8 cellular contexts compared by ENCODE assay signal in the genomic region with DNA sequence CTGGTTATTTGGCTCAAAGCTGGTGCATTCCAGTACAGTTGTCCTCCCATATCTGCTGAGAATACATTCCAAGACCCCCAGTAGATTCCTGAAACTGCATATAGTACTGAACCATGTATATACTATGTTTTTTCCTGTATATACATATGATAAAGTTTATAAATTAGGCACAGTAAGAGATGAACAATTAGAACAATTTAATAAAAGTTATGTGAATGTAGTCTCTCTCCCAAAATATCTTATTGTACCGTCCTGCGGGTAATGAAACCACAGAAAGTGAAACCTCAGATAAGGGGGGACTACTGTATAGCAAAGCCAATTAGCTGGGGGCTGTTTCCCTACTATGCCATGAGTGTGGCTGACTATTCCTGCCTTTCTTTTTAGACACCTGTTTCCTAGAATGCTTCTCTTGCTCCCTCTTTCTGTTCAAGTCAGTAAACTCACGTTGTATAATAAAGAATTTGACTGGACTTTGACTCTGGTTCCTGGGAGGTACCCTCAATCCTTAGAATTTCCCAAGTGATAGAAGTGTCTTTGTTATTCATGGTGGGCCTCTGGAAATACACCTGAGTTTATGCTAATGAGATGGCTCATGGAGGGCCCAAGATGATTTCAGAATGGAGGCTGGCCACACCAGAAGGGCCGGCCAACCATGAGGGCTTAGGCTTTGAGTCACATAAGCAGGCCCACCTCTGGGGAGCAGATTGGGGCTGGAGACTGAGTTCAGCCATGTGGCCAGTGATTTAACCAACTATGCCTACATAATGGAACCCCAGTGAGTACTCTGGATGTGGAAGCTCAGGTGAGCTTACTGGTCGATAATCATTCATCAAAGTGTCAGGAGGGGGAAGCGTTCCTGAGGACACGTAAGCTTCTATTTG. TPM values are rescaled to one million over a fixed set of nuclear protein-coding genes. Genes with fewer than 3 reads are reported as not detected.
A peak's percentile ranks its signal among the peaks of the same experiment; 100 is the strongest.
DNase-seq lines count a peak whose midpoint lies in the region; ATAC-seq, FAIRE-seq and TF ChIP-seq lines count a peak whose summit lies in the region.

No MANE protein-coding gene starts in this region.

- peak overlapping the region; percentile 38 for H2AFZ ChIP-seq in neuron (ENCODE audit: low read depth, low read length)

- no peaks in the 10 kb centered on the region for H3K9me3 Mint-ChIP-seq in dendritic cell treated with granulocyte-macrophage colony-stimulating factor and Interleukin-4, amounts not matched to agents 40 ng/mL and 50 ng/mL, for 4 days

- H3K4me1 ChIP-seq in neuron (ENCODE audit: insufficient read depth, low read length) (peaks cover 18% of the 10 kb centered on the region), aorta (ENCODE audit: control insufficient read depth in 1 of 2, insufficient read depth in 2 of 2, low read length in 2 of 2) (no peaks in the 10 kb centered on the region)

- H3K9me3 ChIP-seq in neuron (ENCODE audit: low read length) (no peaks in the 10 kb centered on the region), aorta (ENCODE audit: control insufficient read depth, low read length) (no peaks in the 10 kb centered on the region)

- H3K4me1 Mint-ChIP-seq in dendritic cell treated with granulocyte-macrophage colony-stimulating factor and Interleukin-4, amounts not matched to agents 40 ng/mL and 50 ng/mL, for 4 days (ENCODE audit: low read depth), result peaks cover 13% of the 10 kb centered on the region

- H3K4me3 ChIP-seq in GM12865 (ENCODE audit: low read depth, low read length) (peak overlapping the region; percentile 77), neuron (ENCODE audit: low read length) (peak overlapping the region; percentile 66), aorta (ENCODE audit: low read length in 2 of 2) (peak overlapping the region in 1 of 2 donors; percentile 74)

- no peak for TF ChIP-seq CTCF in GM12865 (IDR thresholded peaks at IDR 0.05; ENCODE audit: insufficient read depth, low read depth, low read length, missing control alignments)

- H3K4me3 Mint-ChIP-seq in dendritic cell treated with granulocyte-macrophage colony-stimulating factor and Interleukin-4, amounts not matched to agents 40 ng/mL and 50 ng/mL, for 4 days, result peak overlapping the region; percentile 87

- peak overlapping the region in 1 of 2 donors; percentile 88 for H3K27ac ChIP-seq in aorta (ENCODE audit: low read depth in 1 of 2, low read length in 2 of 2)

- no peak for FAIRE-seq in frontal cortex (lab: Jason Lieb, UNC)

- H3K27me3 ChIP-seq in neuron (ENCODE audit: insufficient read depth, low read length) (no peaks in the 10 kb centered on the region), aorta (ENCODE audit: control insufficient read depth in 1 of 2, insufficient read depth in 2 of 2, low read length in 1 of 2) (no peaks in the 10 kb centered on the region)

- peaks cover 20% of the 10 kb centered on the region for H3K36me3 Mint-ChIP-seq in dendritic cell treated with granulocyte-macrophage colony-stimulating factor and Interleukin-4, amounts not matched to agents 40 ng/mL and 50 ng/mL, for 4 days (ENCODE audit: low read depth)

- intact Hi-C loops in dendritic cell treated with granulocyte-macrophage colony-stimulating factor and Interleukin-4, amounts not matched to agents 40 ng/mL and 50 ng/mL, for 4 days (cut with micrococcal nuclease), result loop anchor here (1.0 to 10.0 kb wide), 3 partner anchors 37 to 370 kb away; a partner anchor contains a TSS
- intact Hi-C loops in aorta (cut with DNase I), result loop anchor here (5.0 to 10.0 kb wide), 4 partner anchors 37 to 750 kb away; a partner anchor contains a TSS

- peak overlapping the region; percentile 93 for H3K27ac Mint-ChIP-seq in dendritic cell treated with granulocyte-macrophage colony-stimulating factor and Interleukin-4, amounts not matched to agents 40 ng/mL and 50 ng/mL, for 4 days

- DNase-seq in GM12865 (ENCODE audit: low read depth) (peak; percentile 26), LoVo (ENCODE audit: low spot score) (peak; percentile 19), frontal cortex (ENCODE audit: low spot score in 2 of 2) (no peak), NCI-H2029 treated with DMSO at 0.1 percent for 48 hours (lab: John Stamatoyannopoulos, UW) (no peak), aorta (no peak), KG1 (lab: John Stamatoyannopoulos, UW) (no peak)

- WGBS in aorta, 2 donors, result 84 to 87% methylated on average over 7 of the region's 7 CpGs

- no peak for ATAC-seq in aorta (ENCODE audit: low FRiP score)

- no peaks in the 10 kb centered on the region for H3K27me3 Mint-ChIP-seq in dendritic cell treated with granulocyte-macrophage colony-stimulating factor and Interleukin-4, amounts not matched to agents 40 ng/mL and 50 ng/mL, for 4 days

- H3K36me3 ChIP-seq in neuron (ENCODE audit: insufficient read depth, low read length) (peaks cover 15% of the 10 kb centered on the region), aorta (ENCODE audit: control insufficient read depth in 1 of 2, insufficient read depth in 2 of 2, low read length in 1 of 2) (no peaks in the 10 kb centered on the region)

RNA-seq across cellular contexts. Expression of a gene that starts 0.7 kb away (rescaled TPM):
- 20.8 TPM for total RNA-seq in frontal cortex
- total RNA-seq in aorta, result 10 to 100 TPM; 11.6 to 24.0 TPM
- 1 to 10 TPM; 7.6 to 7.8 TPM for polyA plus RNA-seq in aorta

RNA-seq across cellular contexts. Expression of a gene that starts 37.5 kb away (rescaled TPM):
- total RNA-seq in frontal cortex (23.2 TPM), aorta (10 to 100 TPM; 17.1 to 17.9 TPM)
- 10 to 100 TPM; 23.2 to 39.3 TPM for polyA plus RNA-seq in aorta

Comparison
In these comparisons a context has a peak if more than half of its experiments do, and no peak if none do; other contexts are left out.
1. DNase-seq: peak in GM12865 (single experiment) and LoVo (single experiment); none in frontal cortex (0 of 2), NCI-H2029 treated with DMSO at 0.1 percent for 48 hours (single experiment), aorta (0 of 2) and KG1 (single experiment).